ENCODE assay signal across 17 cellular contexts in genomic region chr14:53016491-53016890, GRCh38.
DNase-seq lines count a peak whose midpoint lies in the region; ATAC-seq and TF ChIP-seq lines count a peak whose summit lies in the region.
"Had no signal": no experiment of that assay in that cellular context is flagged by ENCODE, and none has a peak within 500 bp of the region (broad histone marks: within the 10 kb centered on the region; RNA-seq: fewer than 3 reads in every experiment).

No MANE protein-coding gene starts in this region.

- in situ Hi-C loops in IMR-90 (cut with MboI; ENCODE audit: low sequenced_read_pairs) (no loop called here), ACHN (cut with HindIII; ENCODE audit: low pct_ligation_motif_present, low pct_unique_long_range_greater_than_20kb, low sequenced_read_pairs) (no loop called here)

- no peak for TF ChIP-seq CTCF in AG10803 (conservative IDR thresholded peaks at IDR 0.05; ENCODE audit: low read length)
- no peak for TF ChIP-seq CTCF in IMR-90 (conservative IDR thresholded peaks at IDR 0.05; ENCODE audit: low read depth, low read length)
- no peak for TF ChIP-seq CTCF in osteoblast (IDR thresholded peaks at IDR 0.05; ENCODE audit: extremely low read depth, low read depth, low read length)

- no CpG with 5 or more reads among the region's 2 CpGs for WGBS in IMR-90 (ENCODE audit: extremely low coverage in 2 of 2, insufficient read length in 1 of 2), 2 experiments

- CTCF ChIA-PET in IMR-90 (lab: Yijun Ruan, JAX): no interaction called here

- no peak for TF ChIP-seq POLR2A in IMR-90 (IDR thresholded peaks at IDR 0.05; ENCODE audit: low read depth, low read length)

- H3K27me3 ChIP-seq in IMR-90 (ENCODE audit: control insufficient read depth, insufficient read depth, low read length) (no peaks in the 10 kb centered on the region), osteoblast (ENCODE audit: insufficient read depth, low read length) (no peaks in the 10 kb centered on the region)

- intact Hi-C loops in IMR-90 (cut with micrococcal nuclease): no loop called here

- DNase-seq in AG10803 (ENCODE audit: low read depth) (peak; percentile 49), IMR-90 (peak; percentile 68), dedifferentiated amniotic fluid mesenchymal stem cell (ENCODE audit: extremely low spot score) (peak; percentile 34), osteoblast (ENCODE audit: insufficient read length, low spot score, missing footprints) (peak; percentile 46), ACHN (no peak), glomerular visceral epithelial cell (ENCODE audit: extremely low spot score) (no peak)
- DNase-seq: COR-L47; DMS153; Kasumi-1; NCI-H1105 treated with DMSO at 0.1 percent for 48 hours; NCI-H1930; NCI-H446; NK-92 treated with Interleukin-12 subunit alpha and Interleukin-12 subunit beta, amount 100 ng/mL, for 24 hours; SHP77 treated with DMSO at 0.1 percent for 48 hours had no signal

- H3K56ac ChIP-seq in IMR-90 (ENCODE audit: extremely low read depth, insufficient read depth, low read length): no peak overlapping the region

- peak overlapping the region; percentile 43; the same call in 1 of the 2 replicates for H2AK5ac ChIP-seq in IMR-90 (ENCODE audit: low read depth, low read length)

- H2BK120ac ChIP-seq in IMR-90 (ENCODE audit: low read depth, low read length): peak overlapping the region; percentile 26; the same call in 1 of the 2 replicates

- H3K9me3 ChIP-seq in IMR-90 (ENCODE audit: control insufficient read depth, insufficient read depth, low read length): no peaks in the 10 kb centered on the region
- H3K9me3 ChIP-seq in osteoblast (ENCODE audit: low read depth, low read length): no peaks in the 10 kb centered on the region
- H3K9me3 ChIP-seq: A549, HAP-1 had no signal

- H3K27ac ChIP-seq in IMR-90 (ENCODE audit: insufficient read depth, low read length): no peak overlapping the region
- H3K27ac ChIP-seq in osteoblast (ENCODE audit: low read depth, low read length): peak overlapping the region; percentile 59
- H3K27ac ChIP-seq: A549 had no signal

- no peak overlapping the region for H2BK5ac ChIP-seq in IMR-90 (ENCODE audit: low read depth, low read length, poor library complexity, severe bottlenecking)

- H3K4ac ChIP-seq in IMR-90 (ENCODE audit: low read depth, low read length): peak overlapping the region; percentile 42; the same call in 1 of the 2 replicates

- H3K14ac ChIP-seq in IMR-90 (replicated peaks; ENCODE audit: low read depth, low read length): 0 out of 2 replicates have a peak overlapping the region, but pooled peaks have one; percentile 68

- no peak overlapping the region for H3K23ac ChIP-seq in IMR-90 (ENCODE audit: low read depth, low read length)

- dilution Hi-C loops in IMR-90 (cut with HindIII; ENCODE audit: low sequenced_read_pairs, unreplicated experiment): no loop called here

- H3K18ac ChIP-seq in IMR-90 (ENCODE audit: low read depth, low read length): peak overlapping the region; percentile 87

- BruUV-seq in IMR-90 (replicated peaks; lab: Mats Ljungman, UMichigan): no TSS peak

- H3K4me2 ChIP-seq in IMR-90 (ENCODE audit: low read depth, low read length) (no peak overlapping the region), osteoblast (ENCODE audit: insufficient read depth, low read length) (no peak overlapping the region)
- H3K4me2 ChIP-seq: A549 had no signal

- ATAC-seq in IMR-90 (ENCODE audit: low read depth): peak; percentile 19; the same call in 1 of the 2 replicates
- ATAC-seq in GM21526 (IDR thresholded peaks at IDR 0.05; ENCODE audit: low FRiP score, unreplicated experiment): no peak
- ATAC-seq: A549 had no signal

- no peak overlapping the region; the same call in 2 of the 3 replicates for H2BK15ac ChIP-seq in IMR-90 (ENCODE audit: low read depth, low read length)

- no peak overlapping the region for H3K9ac ChIP-seq in IMR-90 (ENCODE audit: low read depth, low read length)

- H3K9me1 ChIP-seq in IMR-90 (ENCODE audit: insufficient read depth, low read length): peaks cover 7% of the 10 kb centered on the region

- H4K91ac ChIP-seq in IMR-90 (ENCODE audit: insufficient read depth, low read depth, low read length): 0 out of 2 replicates have a peak overlapping the region, but pooled peaks have one; percentile 20

- H3K36me3 ChIP-seq in IMR-90 (ENCODE audit: control insufficient read depth, insufficient read depth, low read length) (no peaks in the 10 kb centered on the region), osteoblast (ENCODE audit: insufficient read depth, low read length) (no peaks in the 10 kb centered on the region)
- H3K36me3 ChIP-seq: HAP-1 had no signal

- no peak overlapping the region for H4K8ac ChIP-seq in IMR-90 (ENCODE audit: low read depth in 2 of 2, low read length in 2 of 2)

- no peaks in the 10 kb centered on the region for H3K79me2 ChIP-seq in osteoblast (ENCODE audit: insufficient read depth, low read length)

- no peak overlapping the region for H2AK9ac ChIP-seq in IMR-90 (replicated peaks; ENCODE audit: low read depth, low read length, poor library complexity)

- H3K79me1 ChIP-seq in IMR-90 (ENCODE audit: low read depth in 1 of 2, low read length in 2 of 2): no peaks in the 10 kb centered on the region

- no peak for TF ChIP-seq RAD21 in IMR-90 (IDR thresholded peaks at IDR 0.05; ENCODE audit: low read length)

- H4K20me1 ChIP-seq in IMR-90 (ENCODE audit: insufficient read depth, low read length) (no peaks in the 10 kb centered on the region), osteoblast (ENCODE audit: insufficient read depth, low read length) (no peaks in the 10 kb centered on the region)

- H3K4me1 ChIP-seq in IMR-90 (ENCODE audit: control insufficient read depth, insufficient read depth, low read length) (peaks cover 18% of the 10 kb centered on the region), osteoblast (ENCODE audit: insufficient read depth, low read length) (peaks cover 23% of the 10 kb centered on the region)

- POLR2A ChIA-PET in IMR-90 (lab: Charles Lee; ENCODE audit: unreplicated experiment): no interaction called here

- no peak overlapping the region for H3K4me3 ChIP-seq in AG10803 (ENCODE audit: low read length)
- no peak overlapping the region for H3K4me3 ChIP-seq in IMR-90 (ENCODE audit: insufficient read depth, low read depth, low read length)
- no peak overlapping the region for H3K4me3 ChIP-seq in osteoblast (ENCODE audit: insufficient read depth, low read length)
- H3K4me3 ChIP-seq: A549, HAP-1 had no signal

- H2AFZ ChIP-seq in IMR-90 (replicated peaks; ENCODE audit: low read length, poor library complexity) (no peak overlapping the region), osteoblast (ENCODE audit: low read length) (no peak overlapping the region)

- H2BK20ac ChIP-seq in IMR-90 (ENCODE audit: low read depth, low read length): 0 out of 2 replicates have a peak overlapping the region, but pooled peaks have one; percentile 20

- H4K5ac ChIP-seq in IMR-90 (ENCODE audit: low read depth, low read length): peak overlapping the region; percentile 86

TF ChIP-seq in IMR-90, 13 proteins besides CTCF, POLR2A, EP300 and RAD21:
- TF ChIP-seq SMC3 (IDR thresholded peaks at IDR 0.05; ENCODE audit: low read depth, low read length) (no peak), MXI1 (IDR thresholded peaks at IDR 0.05; ENCODE audit: borderline replicate concordance, low read depth, low read length) (no peak)

Comparison
In these comparisons a context has a peak if more than half of its experiments do, and no peak if none do; other contexts are left out.
1. DNase-seq: peak in AG10803 (single experiment), IMR-90 (single experiment), dedifferentiated amniotic fluid mesenchymal stem cell (single experiment) and osteoblast (single experiment); none in ACHN (single experiment) and glomerular visceral epithelial cell (single experiment).